13 cellular contexts compared by ENCODE assay signal in genomic region chrX:70470850-70471289, GRCh38. TPM values are rescaled to one million over a fixed set of nuclear protein-coding genes. Genes with fewer than 3 reads are reported as not detected.
DNase-seq lines count a peak whose midpoint lies in the region; ATAC-seq and TF ChIP-seq lines count a peak whose summit lies in the region.
"Had no signal": no experiment of that assay in that cellular context is flagged by ENCODE, and none has a peak within 500 bp of the region (broad histone marks: within the 10 kb centered on the region; RNA-seq: fewer than 3 reads in every experiment).

No MANE protein-coding gene starts in this region.

- no peak overlapping the region for H2AFZ ChIP-seq in OCI-LY7 (ENCODE audit: low read length)
- no peak overlapping the region for H2AFZ ChIP-seq in Karpas-422 (ENCODE audit: low read length)

- no peaks in the 10 kb centered on the region for H3K79me2 ChIP-seq in OCI-LY7 (ENCODE audit: insufficient read depth, low read depth, low read length)
- no peaks in the 10 kb centered on the region for H3K79me2 ChIP-seq in Karpas-422 (ENCODE audit: low read length)

- BruUV-seq in OCI-LY7 (replicated peaks; lab: Mats Ljungman, UMichigan), result no TSS peak

- H4K20me1 ChIP-seq in OCI-LY7 (ENCODE audit: insufficient read depth, low read length) (no peaks in the 10 kb centered on the region), Karpas-422 (ENCODE audit: insufficient read depth, low read depth, low read length) (no peaks in the 10 kb centered on the region)

- H3K4me3 ChIP-seq in OCI-LY7 (ENCODE audit: low read depth, low read length, poor library complexity, severe bottlenecking), result no peak overlapping the region
- no peak overlapping the region for H3K4me3 ChIP-seq in Karpas-422 (ENCODE audit: low read length)
- H3K4me3 ChIP-seq: SK-N-MC had no signal

- TF ChIP-seq CTCF in CD4-positive, alpha-beta T cell (IDR thresholded peaks at IDR 0.05), result no peak
- TF ChIP-seq CTCF in GM20000 (IDR thresholded peaks at IDR 0.05; ENCODE audit: extremely low read depth, missing control alignments), result no peak
- TF ChIP-seq CTCF in OCI-LY7 (conservative IDR thresholded peaks at IDR 0.05; ENCODE audit: low read length), result no peak

- H3K4me2 ChIP-seq in OCI-LY7 (ENCODE audit: low read length) (no peak overlapping the region), Karpas-422 (ENCODE audit: low read depth, low read length, poor library complexity, severe bottlenecking) (no peak overlapping the region)

- H3K27me3 ChIP-seq in CD4-positive, alpha-beta T cell (ENCODE audit: control insufficient read depth, insufficient read depth, low read length), result no peaks in the 10 kb centered on the region
- no peaks in the 10 kb centered on the region for H3K27me3 ChIP-seq in Karpas-422 (ENCODE audit: low read length)

- H3K27ac Mint-ChIP-seq in CD4-positive, alpha-beta T cell, result no peak overlapping the region
- H3K27ac Mint-ChIP-seq in activated naive CD8-positive, alpha-beta T cell treated with anti-CD3 and anti-CD28 coated beads, Interleukin-2, amount 50 U/mL, for 24 hours, result no peak overlapping the region

- H3K4me1 ChIP-seq in OCI-LY7 (ENCODE audit: insufficient read depth, low read length, poor library complexity, severe bottlenecking), result no peaks in the 10 kb centered on the region
- H3K4me1 ChIP-seq in Karpas-422 (ENCODE audit: low read length), result peaks cover 6% of the 10 kb centered on the region

- H3K27ac ChIP-seq in CD4-positive, alpha-beta T cell (ENCODE audit: low read depth, low read length), result no peak overlapping the region
- H3K27ac ChIP-seq in OCI-LY7 (ENCODE audit: low read depth, low read length, poor library complexity, severe bottlenecking) (no peak overlapping the region), Karpas-422 (ENCODE audit: low read length) (no peak overlapping the region)
- H3K27ac ChIP-seq: SK-N-MC had no signal

- intact Hi-C loops in CD4-positive, alpha-beta T cell (cut with DNase I, micrococcal nuclease), result no loop called here
- intact Hi-C loops in OCI-LY7 (cut with micrococcal nuclease; ENCODE audit: unreplicated experiment), result no loop called here

- H3K9me2 ChIP-seq in OCI-LY7 (ENCODE audit: insufficient read depth, low read length), result no peaks in the 10 kb centered on the region
- H3K9me2 ChIP-seq in Karpas-422 (replicated peaks; ENCODE audit: insufficient read depth, low read length), result no peaks in the 10 kb centered on the region

- peak; percentile 39 for ATAC-seq in CD4-positive, alpha-beta T cell (ENCODE audit: poor library complexity)
- ATAC-seq in HG03460 (IDR thresholded peaks at IDR 0.05; ENCODE audit: unreplicated experiment), result peak; percentile 56
- ATAC-seq in activated naive CD8-positive, alpha-beta T cell treated with anti-CD3 and anti-CD28 coated beads, Interleukin-2, amount 50 U/mL, for 24 hours, result peak; percentile 49

- H3K36me3 Mint-ChIP-seq in CD4-positive, alpha-beta T cell (ENCODE audit: low read depth), result peaks cover 5% of the 10 kb centered on the region
- H3K36me3 Mint-ChIP-seq in activated naive CD8-positive, alpha-beta T cell treated with anti-CD3 and anti-CD28 coated beads, Interleukin-2, amount 50 U/mL, for 24 hours (ENCODE audit: low read depth), result peaks cover 12% of the 10 kb centered on the region

- no peak overlapping the region for H3K9ac ChIP-seq in Karpas-422 (ENCODE audit: low read length)

- POLR2A ChIA-PET in CD4-positive, alpha-beta T cell (lab: Charles Lee), result interaction anchor here (0.7 kb wide), 1 partner anchor 28 kb away, joined by 3 read pairs; no protein-coding TSS in a partner anchor
- POLR2A ChIA-PET in OCI-LY7 (lab: Charles Lee), result interaction anchor here (0.7 kb wide), 2 partner anchors 19 to 398 kb away, joined by 3 read pairs; no protein-coding TSS in a partner anchor

- H3K36me3 ChIP-seq in OCI-LY7 (ENCODE audit: insufficient read depth, low read length) (no peaks in the 10 kb centered on the region), Karpas-422 (ENCODE audit: insufficient read depth, low read length) (no peaks in the 10 kb centered on the region)

- no peaks in the 10 kb centered on the region for H3K27me3 Mint-ChIP-seq in CD4-positive, alpha-beta T cell
- H3K27me3 Mint-ChIP-seq in activated naive CD8-positive, alpha-beta T cell treated with anti-CD3 and anti-CD28 coated beads, Interleukin-2, amount 50 U/mL, for 24 hours, result no peaks in the 10 kb centered on the region

- DNase-seq in CD4-positive, alpha-beta T cell, result no peak
- DNase-seq in GM20000 (ENCODE audit: low spot score) (peak; percentile 5), cortex of kidney (lab: John Stamatoyannopoulos, UW) (no peak), OCI-LY7 (ENCODE audit: low spot score) (no peak), Karpas-422 (no peak), 8988T (no peak)
- DNase-seq in activated naive CD8-positive, alpha-beta T cell treated with anti-CD3 and anti-CD28 coated beads, Interleukin-2, amount 50 U/mL, for 24 hours, result no peak
- DNase-seq: caudate nucleus, NCI-H1417 had no signal

- no peaks in the 10 kb centered on the region for H3K9me3 ChIP-seq in CD4-positive, alpha-beta T cell (ENCODE audit: control insufficient read depth, low read length)
- H3K9me3 ChIP-seq in OCI-LY7 (ENCODE audit: low read length), result no peaks in the 10 kb centered on the region
- no peaks in the 10 kb centered on the region for H3K9me3 ChIP-seq in Karpas-422 (ENCODE audit: low read length)

- peaks cover 21% of the 10 kb centered on the region for H3K4me1 Mint-ChIP-seq in CD4-positive, alpha-beta T cell (ENCODE audit: low read depth)
- peaks cover 19% of the 10 kb centered on the region for H3K4me1 Mint-ChIP-seq in activated naive CD8-positive, alpha-beta T cell treated with anti-CD3 and anti-CD28 coated beads, Interleukin-2, amount 50 U/mL, for 24 hours

- no peak overlapping the region for H3K4me3 Mint-ChIP-seq in CD4-positive, alpha-beta T cell
- H3K4me3 Mint-ChIP-seq in activated naive CD8-positive, alpha-beta T cell treated with anti-CD3 and anti-CD28 coated beads, Interleukin-2, amount 50 U/mL, for 24 hours, result no peak overlapping the region

- CTCF ChIA-PET in CD4-positive, alpha-beta T cell (lab: Charles Lee), result no interaction called here
- CTCF ChIA-PET in OCI-LY7 (lab: Charles Lee; ENCODE audit: unreplicated experiment), result no interaction called here

- H3K9me3 Mint-ChIP-seq in CD4-positive, alpha-beta T cell, result no peaks in the 10 kb centered on the region
- H3K9me3 Mint-ChIP-seq in activated naive CD8-positive, alpha-beta T cell treated with anti-CD3 and anti-CD28 coated beads, Interleukin-2, amount 50 U/mL, for 24 hours, result no peaks in the 10 kb centered on the region

RNA-seq across cellular contexts. Expression of gene DLG3, which starts 26.2 kb away (rescaled TPM):
- 1 to 10 TPM; 6.6 to 9.0 TPM for total RNA-seq in CD4-positive, alpha-beta T cell
- total RNA-seq in OCI-LY7 (2014; rRNA removed; shearing (Covaris generic)), result 0.06 TPM in 1 of 2 replicates, not detected in the other
- 0.09 TPM in 1 of 2 replicates, not detected in the other for total RNA-seq in OCI-LY7 (2022)
- total RNA-seq in Karpas-422 (2014; rRNA removed; shearing (Covaris generic); ENCODE audit: low replicate concordance), result 14.5 and 24.6 TPM in 2 replicates

RNA-seq across cellular contexts. Expression of gene GDPD2, which starts 47.8 kb away (rescaled TPM):
- not detected for total RNA-seq in CD4-positive, alpha-beta T cell
- 0.16 TPM in 1 of 2 replicates, not detected in the other for total RNA-seq in OCI-LY7 (2014; rRNA removed; shearing (Covaris generic))
- not detected in 2 replicates for total RNA-seq in OCI-LY7 (2022)
- total RNA-seq in Karpas-422 (2014; rRNA removed; shearing (Covaris generic); ENCODE audit: low replicate concordance), result not detected in 2 replicates
- total RNA-seq: activated CD8-positive, alpha-beta memory T cell treated with anti-CD3 and anti-CD28 coated beads for 36 hours; subcutaneous adipose tissue had no signal

Comparison
In these comparisons a context has a peak if more than half of its experiments do, and no peak if none do; other contexts are left out.
1. RNA of gene DLG3, which starts 26.2 kb away (total RNA-seq): 14.5 to 24.6 TPM in Karpas-422 and 6.6 to 9.0 TPM in CD4-positive, alpha-beta T cell; 0.06 to 0.09 TPM in OCI-LY7; every median in the first group is over 4 times any median in the second.
2. Peak in every context shown above with its lines, with median percentiles within 50 percentile points of each other: ATAC-seq.